In the genomic region with DNA sequence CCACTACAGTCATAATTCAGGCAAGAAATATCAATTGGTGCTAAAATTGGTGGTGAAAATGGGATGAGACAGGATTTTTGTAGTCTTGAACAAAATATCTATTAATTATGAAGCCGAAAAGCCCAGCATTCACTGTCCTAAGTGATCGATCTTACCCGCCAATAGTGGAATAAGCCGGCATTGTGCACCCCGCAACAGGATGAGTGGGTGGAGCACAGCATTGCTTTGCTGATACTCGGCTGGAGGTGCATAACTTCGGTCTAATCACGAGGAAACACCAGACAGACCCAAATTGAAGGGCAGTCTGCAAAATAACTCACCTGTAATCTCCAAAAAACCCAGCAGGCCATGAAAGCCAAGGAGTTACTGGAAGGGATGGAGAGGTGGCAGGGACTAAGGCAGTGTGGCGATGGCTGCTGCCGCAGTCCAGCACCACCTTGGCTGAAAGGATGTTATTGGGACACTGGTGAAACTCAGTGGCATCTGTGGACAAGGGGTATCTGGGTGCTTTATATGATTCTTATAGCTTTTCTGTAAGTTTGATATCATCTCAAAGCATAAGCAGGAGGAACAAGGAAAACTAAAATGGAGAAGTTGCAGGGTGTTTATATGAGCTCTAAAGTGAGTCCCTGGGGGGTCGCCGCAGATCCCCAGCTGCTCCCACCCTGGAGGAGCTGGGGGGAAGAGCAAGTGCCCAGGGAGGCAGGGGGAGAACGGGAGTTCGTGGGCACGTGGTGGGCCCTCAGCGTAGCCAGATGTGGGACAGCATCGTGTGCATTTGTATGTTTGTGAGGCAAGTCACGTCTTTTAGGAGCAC, we compare ENCODE assay signal across 18 cellular contexts. TPM values are rescaled to one million over a fixed set of nuclear protein-coding genes. Genes with fewer than 3 reads are reported as not detected.
DNase-seq lines count a peak whose midpoint lies in the region; ATAC-seq, FAIRE-seq and TF ChIP-seq lines count a peak whose summit lies in the region.
"Had no signal": no experiment of that assay in that cellular context is flagged by ENCODE, and none has a peak within 500 bp of the region (broad histone marks: within the 10 kb centered on the region; RNA-seq: fewer than 3 reads in every experiment).

No MANE protein-coding gene starts in this region.

- FAIRE-seq in GM12891 (lab: Jason Lieb, UNC) (peak; percentile 56), GM12878 (lab: Jason Lieb, UNC) (no peak)
- FAIRE-seq: A204.1 had no signal

- peaks cover 43% of the 10 kb centered on the region for H3K4me1 Mint-ChIP-seq in T-helper 2 cell treated with Interferon-gamma antibody and Interleukin-4, amounts not matched to agents 5 μg/mL and 100 μg/mL, for 36 hours (ENCODE audit: low read depth)

- in situ Hi-C loops in GM12878 (cut with MboI) = no loop called here

- no peaks in the 10 kb centered on the region for H3K27me3 Mint-ChIP-seq in T-helper 2 cell treated with Interferon-gamma antibody and Interleukin-4, amounts not matched to agents 5 μg/mL and 100 μg/mL, for 36 hours (ENCODE audit: low read depth)

- H2AFZ ChIP-seq in GM12878 (ENCODE audit: control insufficient read depth, low read depth, low read length) = no peak overlapping the region

- peaks cover 67% of the 10 kb centered on the region for H3K36me3 Mint-ChIP-seq in T-helper 2 cell treated with Interferon-gamma antibody and Interleukin-4, amounts not matched to agents 5 μg/mL and 100 μg/mL, for 36 hours (ENCODE audit: low read depth)
- H3K36me3 Mint-ChIP-seq: CD8-positive, alpha-beta memory T cell had no signal

- SMC1A ChIA-PET in GM12878 (lab: Charles Lee; ENCODE audit: uncharacterized antibody, unreplicated experiment) = interaction anchor here (1.0 to 1.7 kb wide), 4 partner anchors 20 to 80 kb away, joined by 3 to 4 read pairs (median 3); no protein-coding TSS in a partner anchor

- no peak overlapping the region for H3K4me3 ChIP-seq in GM12878
- H3K4me3 ChIP-seq: mucosa of descending colon, tibial nerve had no signal

- POLR2A ChIA-PET in GM12878 (lab: Charles Lee) = interaction anchor here (0.6 to 0.8 kb wide), 2 partner anchors 23 to 58 kb away, joined by 3 read pairs; no protein-coding TSS in a partner anchor

- peaks cover 24 to 32% of the 10 kb centered on the region in 2 experiments for H3K36me3 ChIP-seq in GM12878 (ENCODE audit: control insufficient read depth in 2 of 2, insufficient read depth in 2 of 2, low read length in 1 of 2)
- H3K36me3 ChIP-seq: tibial nerve had no signal

- RAD21 ChIA-PET in GM12878 (lab: Charles Lee; ENCODE audit: unreplicated experiment) = interaction anchor here (1.1 to 1.2 kb wide), 2 partner anchors 50 to 58 kb away, joined by 3 read pairs; no protein-coding TSS in a partner anchor

- DNase-seq in T-helper 2 cell treated with Interferon-gamma antibody and Interleukin-4, amounts not matched to agents 5 μg/mL and 100 μg/mL, for 36 hours (ENCODE audit: low spot score) = peak; percentile 2
- DNase-seq in T-helper 2 cell (no peak), GM12891 (ENCODE audit: insufficient read length, low spot score) (peak; percentile 0), GM12878 (ENCODE audit: low read depth, low spot score) (no peak), sciatic nerve (ENCODE audit: low spot score) (peak; percentile 19), NCI-H1417 treated with DMSO at 0.1 percent for 48 hours (lab: John Stamatoyannopoulos, UW) (no peak), SIG-M5 treated with dmso at 0.1 percent for 504 hours (lab: John Stamatoyannopoulos, UW; ENCODE audit: unreplicated experiment) (no peak), 8988T (no peak)
- DNase-seq: activated naive CD4-positive, alpha-beta T cell; CD8-positive, alpha-beta memory T cell; effector CD8-positive, alpha-beta T cell; NCI-H1092 treated with DMSO at 0.1 percent for 48 hours; NCI-H82; SW 1271 had no signal

- H3K79me2 ChIP-seq in GM12878 (ENCODE audit: control insufficient read depth, insufficient read depth, low read length) = peaks cover 21% of the 10 kb centered on the region

- H4K20me1 ChIP-seq in GM12878 (ENCODE audit: control insufficient read depth, insufficient read depth) = no peaks in the 10 kb centered on the region

- TF ChIP-seq RAD21 in GM12878 (IDR thresholded peaks at IDR 0.05; ENCODE audit: insufficient read depth, low read depth, low read length) = no peak

- H3K9me3 Mint-ChIP-seq in T-helper 2 cell treated with Interferon-gamma antibody and Interleukin-4, amounts not matched to agents 5 μg/mL and 100 μg/mL, for 36 hours = peaks cover 20% of the 10 kb centered on the region

- peak overlapping the region; percentile 20; the same call in 1 of the 2 replicates for H3K27ac ChIP-seq in GM12878 (ENCODE audit: control insufficient read depth, insufficient read depth)
- H3K27ac ChIP-seq: tibial nerve had no signal

- TF ChIP-seq POLR2A in GM12891 (IDR thresholded peaks at IDR 0.05; ENCODE audit: low read depth, low read length) = no peak
- TF ChIP-seq POLR2A in GM12878 (IDR thresholded peaks at IDR 0.05; ENCODE audit: low read depth, low read length) = no peak

- no peak overlapping the region for H3K4me2 ChIP-seq in GM12878 (ENCODE audit: control insufficient read depth, insufficient read depth)

- peaks cover 16% of the 10 kb centered on the region; the same call in 2 of the 3 replicates for H3K9me3 ChIP-seq in GM12878 (replicated peaks; ENCODE audit: control insufficient read depth, insufficient read depth, low read length)
- H3K9me3 ChIP-seq: mucosa of descending colon had no signal

- no peak for TF ChIP-seq EP300 in GM12878 (IDR thresholded peaks at IDR 0.05; ENCODE audit: borderline replicate concordance in 1 of 2, control insufficient read depth in 1 of 2, low read depth in 2 of 2, low read length in 2 of 2)

- no TSS peak for BruUV-seq in GM12878 (replicated peaks; lab: Mats Ljungman, UMichigan)

- no peak overlapping the region for H3K4me3 Mint-ChIP-seq in T-helper 2 cell treated with Interferon-gamma antibody and Interleukin-4, amounts not matched to agents 5 μg/mL and 100 μg/mL, for 36 hours
- H3K4me3 Mint-ChIP-seq: CD8-positive, alpha-beta memory T cell; stimulated activated effector memory CD8-positive, alpha-beta T cell treated with anti-CD3 and anti-CD28 coated beads, Interleukin-12 subunit alpha, Interleukin-12 subunit beta, amount 100 ng/mL, for 72 hours had no signal

- CTCF ChIA-PET in GM12878 (lab: Yijun Ruan, JAX) = interaction anchor here (1.6 to 3.1 kb wide), 2 partner anchors 58 kb away, joined by 5 to 15 read pairs; no protein-coding TSS in a partner anchor

- H3K4me1 ChIP-seq in GM12878 (ENCODE audit: control insufficient read depth, insufficient read depth, low read length) = peaks cover 46% of the 10 kb centered on the region

- no peak for TF ChIP-seq CTCF in GM12878 (IDR thresholded peaks at IDR 0.05 in 2 of 3, conservative IDR thresholded peaks at IDR 0.05 in 1 of 3; ENCODE audit: control insufficient read depth in 2 of 3, extremely low read depth in 1 of 3, insufficient read depth in 1 of 3, low read depth in 3 of 3, low read length in 3 of 3)

- peak overlapping the region; percentile 66 for H3K27ac Mint-ChIP-seq in T-helper 2 cell treated with Interferon-gamma antibody and Interleukin-4, amounts not matched to agents 5 μg/mL and 100 μg/mL, for 36 hours
- H3K27ac Mint-ChIP-seq: stimulated activated effector memory CD8-positive, alpha-beta T cell treated with anti-CD3 and anti-CD28 coated beads, Interleukin-12 subunit alpha, Interleukin-12 subunit beta, amount 100 ng/mL, for 72 hours had no signal

- no peak for ATAC-seq in GM12878
- no peak for ATAC-seq in sciatic nerve
- ATAC-seq: mucosa of descending colon; stimulated activated effector memory CD8-positive, alpha-beta T cell treated with anti-CD3 and anti-CD28 coated beads, Interleukin-12 subunit alpha, Interleukin-12 subunit beta, amount 100 ng/mL, for 72 hours had no signal

- intact Hi-C loops in GM12878 (cut with micrococcal nuclease; ENCODE audit: unreplicated experiment) = no loop called here
- intact Hi-C loops in sciatic nerve (cut with DNase I) = no loop called here

- 77% methylated on average over 18 of the region's 18 CpGs for WGBS in GM12878 (ENCODE audit: insufficient coverage, insufficient replicate concordance, low lambda C conversion rate, missing lambda C conversion rate)

- no peak overlapping the region for H3K9ac ChIP-seq in GM12878 (ENCODE audit: control insufficient read depth, insufficient read depth, low read length)

- no peaks in the 10 kb centered on the region for H3K27me3 ChIP-seq in GM12878 (replicated peaks in 1 of 2; ENCODE audit: control insufficient read depth in 2 of 2, insufficient read depth in 2 of 2, low read length in 1 of 2)
- H3K27me3 ChIP-seq: tibial nerve had no signal

TF ChIP-seq in GM12891, 5 proteins besides CTCF, POLR2A, EP300 and RAD21 (continues in another document):
- TF ChIP-seq POU2F2 (IDR thresholded peaks at IDR 0.05; ENCODE audit: low read depth, low read length) (no peak), POLR2AphosphoS5 (IDR thresholded peaks at IDR 0.05; ENCODE audit: low read depth, low read length) (no peak), TAF1 (IDR thresholded peaks at IDR 0.05; ENCODE audit: low read depth, low read length) (no peak), SPI1 (IDR thresholded peaks at IDR 0.05; ENCODE audit: low read depth, low read length) (no peak)

RNA-seq across cellular contexts. Expression of gene AHRR, which starts 45.2 kb away (rescaled TPM):
- polyA plus RNA-seq in GM12891 (2012; ENCODE audit: low read depth, missing spikeins) = 33.3 TPM
- 101 and 129 TPM in 2 replicates for total RNA-seq in GM12878 (2013; cell fraction: nucleolus; rRNA removed)
- total RNA-seq in GM12878 (2014; rRNA removed) (19.6 and 22.1 TPM in 2 replicates), GM12878 (2014; rRNA removed; fragmentation: Illumina TruSeq; extraction: Trizol) (9.4 and 11.7 TPM in 2 replicates), GM12878 (2021) (27.8 and 35.2 TPM in 2 replicates), sciatic nerve (5.1 TPM)
- 8.4 TPM for polyA plus RNA-seq in GM12878 (2011; ENCODE audit: low read depth)
- polyA plus RNA-seq in GM12878 (2011; rRNA removed) (13.5 and 17.3 TPM in 2 replicates), GM12878 (2014; fragmentation: Illumina TruSeq; extraction: Trizol) (5.7 and 10.8 TPM in 2 replicates), GM12878 (2014; fragmentation: Nextera tagmentation; extraction: Ambion mirVana) (1 to 10 TPM in 1 of 2 experiments, under 1 TPM in 1; 0.90 to 1.1 TPM), GM12878 (2014; rRNA removed) (29.8 and 30.6 TPM in 2 replicates), GM12878 (2016; fragmentation: Nextera tagmentation; extraction: Ambion mirVana) (10 to 100 TPM; 21.1 to 21.3 TPM)
- 26.3 and 28.6 TPM in 2 replicates for polyA plus RNA-seq in GM12878 (2011; cell fraction: cytosol; rRNA removed)
- polyA plus RNA-seq in GM12878 (2011; cell fraction: nucleus; rRNA removed) = 92.9 and 105 TPM in 2 replicates
- polyA plus RNA-seq in GM12878 (2012) = 23.5 and 31.3 TPM in 2 replicates
- polyA minus RNA-seq in GM12878 (2011; rRNA and poly(A)+ RNA removed) = 8.8 and 21.8 TPM in 2 replicates
- 6.5 and 7.8 TPM in 2 replicates for polyA minus RNA-seq in GM12878 (2011; cell fraction: cytosol; rRNA and poly(A)+ RNA removed)
- 24.8 and 31.4 TPM in 2 replicates for polyA minus RNA-seq in GM12878 (2011; cell fraction: nucleus; rRNA and poly(A)+ RNA removed)
- polyA plus RNA-seq: CD8-positive, alpha-beta memory T cell had no signal

Comparison
In these comparisons a context has a peak if more than half of its experiments do, and no peak if none do; other contexts are left out.
1. DNase-seq: peak in T-helper 2 cell treated with Interferon-gamma antibody and Interleukin-4, amounts not matched to agents 5 μg/mL and 100 μg/mL, for 36 hours (single experiment), GM12891 (single experiment) and sciatic nerve (single experiment); none in T-helper 2 cell (0 of 5), GM12878 (single experiment), NCI-H1417 treated with DMSO at 0.1 percent for 48 hours (single experiment), SIG-M5 treated with dmso at 0.1 percent for 504 hours (single experiment) and 8988T (single experiment).